ENCODE assay signal across 8 cellular contexts in the genomic region with DNA sequence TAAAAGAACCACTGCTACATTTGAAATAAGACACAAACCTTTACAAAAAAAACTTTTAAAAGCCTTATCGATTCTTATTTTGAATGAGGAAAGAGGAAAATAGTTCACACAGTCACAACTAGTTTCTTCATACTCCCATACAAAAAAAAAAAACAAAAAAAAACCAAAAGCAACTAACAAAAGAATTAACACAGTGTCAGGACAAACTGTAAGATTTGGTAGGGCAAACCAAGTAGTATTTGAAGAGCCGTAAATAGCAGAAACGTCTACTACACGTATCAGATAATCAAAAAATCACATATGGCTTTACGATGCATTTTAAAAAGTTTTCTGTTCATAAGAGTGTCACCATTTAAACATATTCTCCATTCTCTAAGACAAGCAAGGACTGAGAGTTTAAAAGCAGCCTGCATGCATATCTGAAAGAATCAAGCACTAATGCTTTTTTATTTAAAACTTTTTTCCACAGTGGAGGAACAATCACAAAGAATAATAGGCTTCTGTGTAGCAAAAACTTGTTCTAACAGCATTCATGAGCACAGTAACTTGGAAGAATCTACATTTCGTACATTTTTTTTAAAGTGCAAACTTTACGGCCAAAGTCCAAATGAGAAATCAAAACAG. TPM values are rescaled to one million over a fixed set of nuclear protein-coding genes. Genes with fewer than 3 reads are reported as not detected.
DNase-seq lines count a peak whose midpoint lies in the region; ATAC-seq and TF ChIP-seq lines count a peak whose summit lies in the region.

No MANE protein-coding gene starts in this region.

- H2AFZ ChIP-seq in GM23338: no peak overlapping the region

- H3K27ac ChIP-seq in GM23338 (ENCODE audit: low read depth): no peak overlapping the region
- peak overlapping the region; percentile 97 to 100 (median 98) for H3K27ac ChIP-seq in gastrocnemius medialis

- no peak for ATAC-seq in GM23338
- ATAC-seq in WTC11: no peak
- no peak for ATAC-seq in gastrocnemius medialis
- no peak for ATAC-seq in HG02852 (IDR thresholded peaks at IDR 0.05; ENCODE audit: unreplicated experiment)

- TF ChIP-seq POLR2A in gastrocnemius medialis (IDR thresholded peaks at IDR 0.05): no peak

- H3K4me3 Mint-ChIP-seq in GM23338 (peak overlapping the region; percentile 99), WTC11 (peak overlapping the region; percentile 99), glutamatergic neuron (ENCODE audit: unreplicated experiment) (peak overlapping the region; percentile 100)

- H3K9me3 Mint-ChIP-seq in GM23338 (no peaks in the 10 kb centered on the region), WTC11 (no peaks in the 10 kb centered on the region), glutamatergic neuron (ENCODE audit: unreplicated experiment) (peaks cover 10% of the 10 kb centered on the region)

- H3K36me3 ChIP-seq in GM23338 (ENCODE audit: insufficient read depth): no peaks in the 10 kb centered on the region
- H3K36me3 ChIP-seq in gastrocnemius medialis: no peaks in the 10 kb centered on the region

- no peaks in the 10 kb centered on the region for H3K9me3 ChIP-seq in gastrocnemius medialis

- H3K4me3 ChIP-seq in GM23338: peak overlapping the region; percentile 87
- peak overlapping the region; percentile 80 to 100 (median 90) for H3K4me3 ChIP-seq in gastrocnemius medialis

- H3K27me3 Mint-ChIP-seq in GM23338 (ENCODE audit: insufficient read depth, low read depth, poor library complexity): peaks cover 6% of the 10 kb centered on the region
- no peaks in the 10 kb centered on the region for H3K27me3 Mint-ChIP-seq in WTC11 (ENCODE audit: low read depth)
- peaks cover 14% of the 10 kb centered on the region for H3K27me3 Mint-ChIP-seq in glutamatergic neuron (ENCODE audit: unreplicated experiment)

- TF ChIP-seq CTCF in GM23338 (conservative IDR thresholded peaks at IDR 0.05; ENCODE audit: low read depth in 2 of 2): no peak
- no peak for TF ChIP-seq CTCF in WTC11 (IDR thresholded peaks at IDR 0.05)
- no peak for TF ChIP-seq CTCF in glutamatergic neuron (IDR thresholded peaks at IDR 0.05; ENCODE audit: partially characterized antibody, unreplicated experiment)
- TF ChIP-seq CTCF in gastrocnemius medialis (IDR thresholded peaks at IDR 0.05 in 4 of 5, conservative IDR thresholded peaks at IDR 0.05 in 1 of 5): no peak

- intact Hi-C loops in gastrocnemius medialis (cut with DNase I; ENCODE audit: low total_unique reads): loop anchor here (2.0 to 5.0 kb wide), 3 partner anchors 176 to 438 kb away; a partner anchor contains a TSS

- DNase-seq in GM23338 (ENCODE audit: low spot score): no peak
- DNase-seq in WTC11 (ENCODE audit: low spot score): no peak
- no peak for DNase-seq in glutamatergic neuron
- DNase-seq in gastrocnemius medialis: no peak
- no peak for DNase-seq in NCI-H1105 treated with DMSO at 0.1 percent for 48 hours (lab: John Stamatoyannopoulos, UW)
- DNase-seq in NCI-H748 treated with DMSO at 0.1 percent for 48 hours (lab: John Stamatoyannopoulos, UW): no peak
- no peak for DNase-seq in SKM-1 treated with dmso at 0.1 percent for 144 hours (lab: John Stamatoyannopoulos, UW; ENCODE audit: unreplicated experiment)

- H3K36me3 Mint-ChIP-seq in GM23338 (ENCODE audit: low read depth) (peaks cover 4% of the 10 kb centered on the region), WTC11 (no peaks in the 10 kb centered on the region), glutamatergic neuron (ENCODE audit: unreplicated experiment) (no peaks in the 10 kb centered on the region)

- no peaks in the 10 kb centered on the region for H3K9me2 ChIP-seq in GM23338 (ENCODE audit: insufficient read depth)

- H3K27ac Mint-ChIP-seq in GM23338 (peak overlapping the region; percentile 80; the same call in 1 of the 2 replicates), WTC11 (peak overlapping the region; percentile 98), glutamatergic neuron (ENCODE audit: unreplicated experiment) (peak overlapping the region; percentile 57)

- no peaks in the 10 kb centered on the region for H3K27me3 ChIP-seq in GM23338 (ENCODE audit: insufficient read depth)
- no peaks in the 10 kb centered on the region for H3K27me3 ChIP-seq in gastrocnemius medialis

- peaks cover 68% of the 10 kb centered on the region for H3K79me2 ChIP-seq in GM23338 (replicated peaks; ENCODE audit: insufficient read depth)

- CTCF ChIA-PET in WTC11 (lab: Charles Lee): interaction anchor here (1.4 to 3.4 kb wide), 3 partner anchors 25 to 152 kb away, joined by 4 to 35 read pairs (median 29); no protein-coding TSS in a partner anchor

- H3K4me1 ChIP-seq in GM23338 (ENCODE audit: insufficient read depth) (peaks cover 48% of the 10 kb centered on the region), gastrocnemius medialis (peaks cover 49 to 50% of the 10 kb centered on the region in 2 donors)

- POLR2A ChIA-PET in WTC11 (lab: Charles Lee): interaction anchor here (0.7 to 1.8 kb wide), 2 partner anchors 25 to 206 kb away, joined by 4 read pairs; no protein-coding TSS in a partner anchor

- in situ Hi-C loops in gastrocnemius medialis (cut with MboI; ENCODE audit: low sequenced_read_pairs in 4 of 4): loop anchor here in 1 of 4 donors (25.0 kb wide), 1 partner anchor 429 kb away; a partner anchor contains a TSS

- H3F3A ChIP-seq in GM23338 (replicated peaks; ENCODE audit: low read depth): no peaks in the 10 kb centered on the region

- H4K20me1 ChIP-seq in GM23338 (replicated peaks; ENCODE audit: insufficient read depth): peaks cover 51% of the 10 kb centered on the region

- H3K4me1 Mint-ChIP-seq in GM23338: peaks cover 43% of the 10 kb centered on the region
- H3K4me1 Mint-ChIP-seq in WTC11: peaks cover 59% of the 10 kb centered on the region
- H3K4me1 Mint-ChIP-seq in glutamatergic neuron (ENCODE audit: low read depth, unreplicated experiment): peaks cover 25% of the 10 kb centered on the region

- H3K4me2 ChIP-seq in GM23338: peak overlapping the region; percentile 78

TF ChIP-seq in WTC11, 78 proteins besides CTCF, POLR2A, EP300 and RAD21 (continues in another document):
- TF ChIP-seq, protein P1, sequence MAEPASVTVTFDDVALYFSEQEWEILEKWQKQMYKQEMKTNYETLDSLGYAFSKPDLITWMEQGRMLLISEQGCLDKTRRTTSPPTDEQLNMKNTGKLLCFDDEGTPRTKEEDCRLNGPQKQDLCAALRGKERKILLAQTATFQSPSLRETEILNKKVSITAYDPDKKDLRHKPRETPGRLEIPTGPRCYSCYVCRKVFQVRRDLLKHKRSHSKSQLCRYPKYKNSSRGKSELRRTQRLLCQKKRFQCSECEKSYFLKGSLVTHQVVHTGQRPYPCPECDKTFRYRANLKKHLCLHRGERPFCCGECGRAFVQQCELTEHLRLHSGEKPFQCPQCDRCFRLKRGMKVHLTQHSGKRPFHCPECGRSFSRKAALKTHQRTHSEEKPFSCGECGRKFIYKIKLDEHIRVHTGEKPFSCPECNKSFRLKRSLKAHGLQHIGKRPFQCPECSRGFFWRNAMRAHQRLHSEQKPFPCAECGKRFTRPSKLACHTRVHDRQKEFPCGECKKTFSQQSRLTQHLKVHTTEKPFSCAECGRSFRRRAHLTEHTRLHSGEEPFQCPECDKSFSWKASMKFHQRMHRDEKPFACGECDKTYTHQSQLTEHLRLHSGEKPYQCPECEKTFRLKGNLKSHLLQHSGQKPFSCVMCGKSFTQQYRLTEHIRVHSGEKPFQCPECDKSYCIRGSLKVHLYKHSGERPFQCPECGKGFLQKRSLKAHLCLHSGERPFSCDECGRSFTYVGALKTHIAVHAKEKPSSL (CRISPR knock-in tag; conservative IDR thresholded peaks at IDR 0.05): no peak
- TF ChIP-seq, protein P2, sequence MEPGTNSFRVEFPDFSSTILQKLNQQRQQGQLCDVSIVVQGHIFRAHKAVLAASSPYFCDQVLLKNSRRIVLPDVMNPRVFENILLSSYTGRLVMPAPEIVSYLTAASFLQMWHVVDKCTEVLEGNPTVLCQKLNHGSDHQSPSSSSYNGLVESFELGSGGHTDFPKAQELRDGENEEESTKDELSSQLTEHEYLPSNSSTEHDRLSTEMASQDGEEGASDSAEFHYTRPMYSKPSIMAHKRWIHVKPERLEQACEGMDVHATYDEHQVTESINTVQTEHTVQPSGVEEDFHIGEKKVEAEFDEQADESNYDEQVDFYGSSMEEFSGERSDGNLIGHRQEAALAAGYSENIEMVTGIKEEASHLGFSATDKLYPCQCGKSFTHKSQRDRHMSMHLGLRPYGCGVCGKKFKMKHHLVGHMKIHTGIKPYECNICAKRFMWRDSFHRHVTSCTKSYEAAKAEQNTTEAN (CRISPR knock-in tag; IDR thresholded peaks at IDR 0.05): no peak
- TF ChIP-seq TP53 (CRISPR knock-in tag; IDR thresholded peaks at IDR 0.05) (no peak), ZBTB21 (CRISPR knock-in tag; IDR thresholded peaks at IDR 0.05; ENCODE audit: borderline replicate concordance) (no peak), ATF1 (CRISPR knock-in tag; IDR thresholded peaks at IDR 0.05) (no peak), IRF2 (CRISPR knock-in tag; IDR thresholded peaks at IDR 0.05; ENCODE audit: borderline replicate concordance, low read depth) (no peak)
- TF ChIP-seq, protein P3, sequence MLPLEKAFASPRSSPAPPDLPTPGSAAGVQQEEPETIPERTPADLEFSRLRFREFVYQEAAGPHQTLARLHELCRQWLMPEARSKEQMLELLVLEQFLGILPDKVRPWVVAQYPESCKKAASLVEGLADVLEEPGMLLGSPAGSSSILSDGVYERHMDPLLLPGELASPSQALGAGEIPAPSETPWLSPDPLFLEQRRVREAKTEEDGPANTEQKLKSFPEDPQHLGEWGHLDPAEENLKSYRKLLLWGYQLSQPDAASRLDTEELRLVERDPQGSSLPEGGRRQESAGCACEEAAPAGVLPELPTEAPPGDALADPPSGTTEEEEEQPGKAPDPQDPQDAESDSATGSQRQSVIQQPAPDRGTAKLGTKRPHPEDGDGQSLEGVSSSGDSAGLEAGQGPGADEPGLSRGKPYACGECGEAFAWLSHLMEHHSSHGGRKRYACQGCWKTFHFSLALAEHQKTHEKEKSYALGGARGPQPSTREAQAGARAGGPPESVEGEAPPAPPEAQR (CRISPR knock-in tag; IDR thresholded peaks at IDR 0.05): no peak

RNA-seq across cellular contexts. Expression of a gene that starts 2.2 kb away (rescaled TPM):
- 134 and 150 TPM in 2 replicates for total RNA-seq in GM23338 (2014; rRNA removed; shearing (Covaris generic))
- 21.0 and 27.9 TPM in 2 replicates for polyA plus RNA-seq in GM23338 (2016; fragmentation: Nextera tagmentation; extraction: Ambion mirVana)
- 64.4 to 69.9 TPM (median 65.1 TPM) in 3 replicates for total RNA-seq in WTC11 (2021)
- total RNA-seq in glutamatergic neuron (ENCODE audit: unreplicated experiment): 117 TPM
- 100 to 1,000 TPM in 2 of 4 donors, 10 to 100 TPM in 2; 82.3 to 125 (median 107) TPM for total RNA-seq in gastrocnemius medialis
